ENCODE assay signal across 19 cellular contexts in the genomic region with DNA sequence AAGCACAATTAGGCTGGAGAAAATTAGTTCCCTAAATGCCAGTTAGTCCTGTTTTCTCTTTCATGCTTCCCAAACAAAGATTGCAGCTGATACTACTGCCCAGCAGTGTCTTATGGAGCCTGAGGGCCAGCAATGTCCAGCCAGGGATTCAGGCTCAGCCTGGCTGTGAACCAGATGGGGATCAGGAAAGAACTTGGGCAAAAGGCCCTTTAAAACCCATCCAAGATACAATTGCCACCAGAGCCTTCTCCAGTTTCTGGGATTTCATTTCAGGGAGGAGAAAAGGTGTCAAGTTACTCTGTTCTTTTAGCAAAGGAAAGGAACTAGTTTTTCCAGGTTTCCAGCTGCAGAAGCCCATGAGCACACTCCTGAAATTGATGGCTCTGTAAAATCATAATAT.
DNase-seq lines count a peak whose midpoint lies in the region; ATAC-seq and TF ChIP-seq lines count a peak whose summit lies in the region.
"Had no signal": no experiment of that assay in that cellular context is flagged by ENCODE, and none has a peak within 500 bp of the region (broad histone marks: within the 10 kb centered on the region; RNA-seq: fewer than 3 reads in every experiment).

No MANE protein-coding gene starts in this region.

- H3K79me2 ChIP-seq in mammary epithelial cell (ENCODE audit: insufficient read depth, low read length) (no peaks in the 10 kb centered on the region), smooth muscle cell (ENCODE audit: low read depth) (no peaks in the 10 kb centered on the region)

- CTCF ChIA-PET in MCF 10A (lab: Yijun Ruan, JAX) (no interaction called here), mammary epithelial cell (lab: Charles Lee; ENCODE audit: low non-redundant PET) (no interaction called here)

- H3K27me3 ChIP-seq in mammary epithelial cell (ENCODE audit: insufficient read depth, low read length) (no peaks in the 10 kb centered on the region), adipocyte (replicated peaks; ENCODE audit: control insufficient read depth, insufficient read depth, low read length) (no peaks in the 10 kb centered on the region), smooth muscle cell (ENCODE audit: low read depth) (no peaks in the 10 kb centered on the region)
- H3K27me3 ChIP-seq: gastroesophageal sphincter had no signal

- H3F3A ChIP-seq in smooth muscle cell (ENCODE audit: low read depth): no peaks in the 10 kb centered on the region

- H3K4me1 Mint-ChIP-seq in MCF 10A (ENCODE audit: insufficient read depth, unreplicated experiment): peaks cover 36% of the 10 kb centered on the region
- H3K4me1 Mint-ChIP-seq: stimulated activated memory B cell treated with anti-CD40 and anti-IgM and Interleukin-4, amounts not matched to agents 10 μg/mL and 1 μg/mL and 100 μg/mL, for 72 hours had no signal

- H4K20me1 ChIP-seq in mammary epithelial cell (ENCODE audit: insufficient read depth, low read length): no peaks in the 10 kb centered on the region
- no peaks in the 10 kb centered on the region for H4K20me1 ChIP-seq in smooth muscle cell (ENCODE audit: low read depth)

- no peaks in the 10 kb centered on the region for H3K4me1 ChIP-seq in mammary epithelial cell (ENCODE audit: insufficient read depth, low read length)
- H3K4me1 ChIP-seq in adipocyte (ENCODE audit: control insufficient read depth, insufficient read depth, low read length): peaks cover 12% of the 10 kb centered on the region
- H3K4me1 ChIP-seq in smooth muscle cell (ENCODE audit: low read depth): peaks cover 26% of the 10 kb centered on the region
- H3K4me1 ChIP-seq: gastroesophageal sphincter had no signal

- DNase-seq in MCF 10A (ENCODE audit: unreplicated experiment) (peak; percentile 56), mammary epithelial cell (no peak), adipocyte (ENCODE audit: low read depth) (peak; percentile 66), iPS DF 19.7 (ENCODE audit: low read depth, low spot score) (peak; percentile 23), smooth muscle cell (lab: John Stamatoyannopoulos, UW; ENCODE audit: unreplicated experiment) (no peak), MV-4-11 (lab: John Stamatoyannopoulos, UW) (no peak), cortex of kidney (lab: John Stamatoyannopoulos, UW) (no peak)
- DNase-seq: activated CD4-positive, alpha-beta T cell treated with anti-CD3 and anti-CD28 coated beads, Interleukin-2, amount 50 U/mL, for 4 hours; CD4-positive, alpha-beta memory T cell; central memory CD4-positive, alpha-beta T cell; HCEC 1CT; mucosa of descending colon; small intestine had no signal

- H3K27ac ChIP-seq in mammary epithelial cell (ENCODE audit: insufficient read depth, low read depth, low read length) (no peak overlapping the region), smooth muscle cell (ENCODE audit: low read depth) (no peak overlapping the region)
- H3K27ac ChIP-seq: gastroesophageal sphincter, PC-9 had no signal

- intact Hi-C loops in MCF 10A (cut with micrococcal nuclease): no loop called here
- intact Hi-C loops in mammary epithelial cell (cut with micrococcal nuclease): no loop called here

- no peaks in the 10 kb centered on the region for H3K9me3 Mint-ChIP-seq in MCF 10A (ENCODE audit: unreplicated experiment)

- BruUV-seq in MCF 10A (replicated peaks; lab: Mats Ljungman, UMichigan) (no TSS peak), mammary epithelial cell (replicated peaks; lab: Mats Ljungman, UMichigan) (no TSS peak)

- H3K9ac ChIP-seq in mammary epithelial cell (ENCODE audit: insufficient read depth, low read length): no peak overlapping the region
- H3K9ac ChIP-seq in adipocyte (ENCODE audit: low read length): no peak overlapping the region
- no peak overlapping the region for H3K9ac ChIP-seq in smooth muscle cell (ENCODE audit: low read depth)

- no peak overlapping the region for H2AFZ ChIP-seq in mammary epithelial cell (ENCODE audit: low read depth, low read length)
- H2AFZ ChIP-seq in smooth muscle cell (ENCODE audit: low read depth): peak overlapping the region; percentile 47
- H2AFZ ChIP-seq: PC-9 had no signal

- H3K36me3 ChIP-seq in mammary epithelial cell (ENCODE audit: insufficient read depth, low read length) (no peaks in the 10 kb centered on the region), adipocyte (ENCODE audit: control insufficient read depth, insufficient read depth, low read length, severe bottlenecking) (no peaks in the 10 kb centered on the region), smooth muscle cell (ENCODE audit: low read depth) (no peaks in the 10 kb centered on the region)
- H3K36me3 ChIP-seq: gastroesophageal sphincter had no signal

- H3K36me3 Mint-ChIP-seq in MCF 10A (ENCODE audit: insufficient read depth, unreplicated experiment): no peaks in the 10 kb centered on the region
- H3K36me3 Mint-ChIP-seq: CD4-positive, alpha-beta memory T cell; stimulated activated memory B cell treated with anti-CD40 and anti-IgM and Interleukin-4, amounts not matched to agents 10 μg/mL and 1 μg/mL and 100 μg/mL, for 72 hours; type B pancreatic cell had no signal

- no peaks in the 10 kb centered on the region for H3K27me3 Mint-ChIP-seq in MCF 10A (ENCODE audit: insufficient read depth, unreplicated experiment)
- H3K27me3 Mint-ChIP-seq: CD4-positive, alpha-beta memory T cell; stimulated activated memory B cell treated with anti-CD40 and anti-IgM and Interleukin-4, amounts not matched to agents 10 μg/mL and 1 μg/mL and 100 μg/mL, for 72 hours had no signal

- H3K4me3 ChIP-seq in mammary epithelial cell (replicated peaks in 1 of 3; ENCODE audit: insufficient read depth in 1 of 3, low read depth in 2 of 3, low read length in 3 of 3) (no peak overlapping the region), adipocyte (ENCODE audit: low read length) (no peak overlapping the region), smooth muscle cell (no peak overlapping the region)
- H3K4me3 ChIP-seq: gastroesophageal sphincter, GM12878, mucosa of descending colon, PC-9 had no signal

- in situ Hi-C loops in mammary epithelial cell (cut with MboI; ENCODE audit: low sequenced_read_pairs in 2 of 2): no loop called here

- H3K4me2 ChIP-seq in mammary epithelial cell (ENCODE audit: insufficient read depth, low read depth, low read length) (no peak overlapping the region), smooth muscle cell (no peak overlapping the region)
- H3K4me2 ChIP-seq: PC-9 had no signal

- dilution Hi-C loops in mammary epithelial cell (cut with HindIII; ENCODE audit: low sequenced_read_pairs): no loop called here

- no peak for ATAC-seq in GM21737 (IDR thresholded peaks at IDR 0.05; ENCODE audit: unreplicated experiment)
- ATAC-seq: gastroesophageal sphincter; GM12878; mucosa of descending colon; stimulated activated memory B cell treated with anti-CD40 and anti-IgM and Interleukin-4, amounts not matched to agents 10 μg/mL and 1 μg/mL and 100 μg/mL, for 72 hours had no signal

- POLR2A ChIA-PET in MCF 10A (lab: Yijun Ruan, JAX): no interaction called here

- H3K4me3 Mint-ChIP-seq in MCF 10A (ENCODE audit: unreplicated experiment): no peak overlapping the region
- H3K4me3 Mint-ChIP-seq: CD4-positive, alpha-beta memory T cell; stimulated activated memory B cell treated with anti-CD40 and anti-IgM and Interleukin-4, amounts not matched to agents 10 μg/mL and 1 μg/mL and 100 μg/mL, for 72 hours; type B pancreatic cell had no signal

- H3K9me3 ChIP-seq in mammary epithelial cell (replicated peaks; ENCODE audit: insufficient read depth, low read length) (no peaks in the 10 kb centered on the region), adipocyte (ENCODE audit: control insufficient read depth, low read length) (no peaks in the 10 kb centered on the region), smooth muscle cell (replicated peaks; ENCODE audit: low read depth) (no peaks in the 10 kb centered on the region)
- H3K9me3 ChIP-seq: gastroesophageal sphincter, mucosa of descending colon had no signal

- H3K27ac Mint-ChIP-seq in MCF 10A (ENCODE audit: low read depth, unreplicated experiment): no peak overlapping the region
- H3K27ac Mint-ChIP-seq: CD4-positive, alpha-beta memory T cell; stimulated activated memory B cell treated with anti-CD40 and anti-IgM and Interleukin-4, amounts not matched to agents 10 μg/mL and 1 μg/mL and 100 μg/mL, for 72 hours; type B pancreatic cell had no signal

- TF ChIP-seq CTCF in MCF 10A (IDR thresholded peaks at IDR 0.05; ENCODE audit: unreplicated experiment) (no peak), mammary epithelial cell (conservative IDR thresholded peaks at IDR 0.05 in 1 of 2, IDR thresholded peaks at IDR 0.05 in 1 of 2; ENCODE audit: extremely low read depth in 1 of 2, insufficient read depth in 1 of 2, low read depth in 1 of 2, low read length in 2 of 2) (no peak), smooth muscle cell (IDR thresholded peaks at IDR 0.05; ENCODE audit: borderline replicate concordance, insufficient read depth, poor library complexity, severe bottlenecking) (no peak)

Comparison
In these comparisons a context has a peak if more than half of its experiments do, and no peak if none do; other contexts are left out.
1. DNase-seq: peak in MCF 10A (single experiment), adipocyte (single experiment) and iPS DF 19.7 (single experiment); none in mammary epithelial cell (single experiment), smooth muscle cell (single experiment), MV-4-11 (single experiment) and cortex of kidney (single experiment).